ENCODE assay signal across 8 cellular contexts in the genomic region with DNA sequence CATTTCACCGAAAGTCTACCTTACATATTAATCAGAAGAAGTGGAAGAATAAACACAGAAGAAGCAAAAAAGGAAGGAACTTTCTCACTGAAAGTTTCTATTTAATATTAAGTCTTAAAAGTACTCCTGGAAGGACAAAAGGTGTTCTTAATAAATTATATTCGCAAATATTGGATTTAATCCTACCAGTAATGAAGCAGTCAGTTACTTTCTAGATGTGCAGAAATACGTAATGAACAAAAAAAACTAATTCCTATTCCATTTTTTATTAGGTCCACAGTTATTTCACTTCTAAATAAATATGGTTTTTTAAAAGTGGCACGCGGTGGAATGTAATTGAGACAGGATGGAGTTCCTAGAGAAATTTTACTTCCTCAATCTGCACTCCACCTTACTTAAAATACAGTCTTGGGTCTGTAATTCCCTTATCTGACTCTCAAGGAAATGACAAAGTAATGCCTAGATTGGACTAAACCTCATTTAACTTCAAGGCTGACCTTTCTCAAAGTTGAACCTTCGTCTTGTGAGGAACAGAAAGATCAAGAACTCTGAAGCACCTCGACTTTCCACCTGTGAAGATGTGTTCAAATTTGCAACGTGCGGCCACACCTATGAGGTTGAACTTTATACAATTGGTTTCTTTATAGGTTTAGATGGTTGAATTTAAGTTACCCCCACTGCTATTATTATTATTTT. TPM values are rescaled to one million over a fixed set of nuclear protein-coding genes. Genes with fewer than 3 reads are reported as not detected.
A peak's percentile ranks its signal among the peaks of the same experiment; 100 is the strongest.
DNase-seq lines count a peak whose midpoint lies in the region; ATAC-seq, FAIRE-seq and TF ChIP-seq lines count a peak whose summit lies in the region.

No MANE protein-coding gene starts in this region.

- H3K27ac ChIP-seq in muscle layer of duodenum (ENCODE audit: low read length) = peak overlapping the region; percentile 95

- H3K27me3 ChIP-seq in BJ (ENCODE audit: control insufficient read depth, insufficient read depth, low read length) = no peaks in the 10 kb centered on the region
- H3K27me3 ChIP-seq in Loucy (ENCODE audit: insufficient read depth, low read length, poor library complexity, severe bottlenecking) = no peaks in the 10 kb centered on the region
- no peaks in the 10 kb centered on the region for H3K27me3 ChIP-seq in bronchial epithelial cell (ENCODE audit: control insufficient read depth, insufficient read depth, low read length)
- no peaks in the 10 kb centered on the region for H3K27me3 ChIP-seq in muscle layer of duodenum (ENCODE audit: low read depth, low read length)

- H3K4me2 ChIP-seq in Loucy (ENCODE audit: low read depth, low read length, poor library complexity, severe bottlenecking) = peak overlapping the region; percentile 63

- H3K4me1 ChIP-seq in Loucy (ENCODE audit: insufficient read depth, low read length, poor library complexity, severe bottlenecking) (peaks cover 35% of the 10 kb centered on the region), muscle layer of duodenum (ENCODE audit: control insufficient read depth in 1 of 2, insufficient read depth in 2 of 2, low read length in 2 of 2) (peaks cover 26 to 35% of the 10 kb centered on the region in 2 donors)

- FAIRE-seq in bronchial epithelial cell (lab: Jason Lieb, UNC) = no peak

- intact Hi-C loops in head of caudate nucleus (cut with DNase I) = loop anchor here (5.0 to 10.0 kb wide), 2 partner anchors 63 to 156 kb away; a partner anchor contains a TSS

- no peaks in the 10 kb centered on the region for H3K9me3 ChIP-seq in Loucy (ENCODE audit: insufficient read depth, low read depth, low read length)
- H3K9me3 ChIP-seq in muscle layer of duodenum (ENCODE audit: control insufficient read depth in 1 of 2, low read length in 2 of 2) = no peaks in the 10 kb centered on the region

- H4K20me1 ChIP-seq in Loucy (ENCODE audit: insufficient read depth, low read length, poor library complexity, severe bottlenecking) = peaks cover 31% of the 10 kb centered on the region

- no peaks in the 10 kb centered on the region for H3F3A ChIP-seq in Loucy (ENCODE audit: low read depth)

- no peak for ATAC-seq in activated CD4-positive, CD25-positive, alpha-beta regulatory T cell treated with anti-CD3 and anti-CD28 coated beads, Interleukin-2, amount 50 U/mL, for 24 hours
- no peak for ATAC-seq in GM19452 (IDR thresholded peaks at IDR 0.05; ENCODE audit: unreplicated experiment)

- H2AFZ ChIP-seq in Loucy (ENCODE audit: low read length) = peak overlapping the region; percentile 56; the same call in 1 of the 2 replicates

- peak overlapping the region; percentile 73 for H3K9ac ChIP-seq in Loucy (ENCODE audit: low read depth, low read length, poor library complexity, severe bottlenecking)

- DNase-seq in BJ (ENCODE audit: low read depth) (no peak), bronchial epithelial cell (ENCODE audit: low read depth) (no peak), NCI-H748 treated with DMSO at 0.1 percent for 48 hours (lab: John Stamatoyannopoulos, UW) (no peak), head of caudate nucleus (no peak)

- TF ChIP-seq CTCF in BJ (IDR thresholded peaks at IDR 0.05; ENCODE audit: insufficient read depth, low read depth, low read length) (no peak), Loucy (conservative IDR thresholded peaks at IDR 0.05; ENCODE audit: low read length) (no peak), bronchial epithelial cell (IDR thresholded peaks at IDR 0.05; ENCODE audit: insufficient read depth, low read length, severe bottlenecking) (no peak)

- no peaks in the 10 kb centered on the region for H3K9me2 ChIP-seq in Loucy (replicated peaks; ENCODE audit: low read depth, low read length)

- no peaks in the 10 kb centered on the region for H3K36me3 ChIP-seq in BJ (ENCODE audit: control insufficient read depth, insufficient read depth, low read length)
- H3K36me3 ChIP-seq in Loucy (ENCODE audit: insufficient read depth, low read length) = no peaks in the 10 kb centered on the region
- no peaks in the 10 kb centered on the region for H3K36me3 ChIP-seq in bronchial epithelial cell (ENCODE audit: control insufficient read depth, insufficient read depth, low read length)
- H3K36me3 ChIP-seq in muscle layer of duodenum (ENCODE audit: control insufficient read depth in 1 of 2, insufficient read depth in 2 of 2, low read length in 2 of 2) = peaks cover 0 to 16% of the 10 kb centered on the region in 2 donors

- H3K4me3 ChIP-seq in BJ (ENCODE audit: low read depth, low read length) = peak overlapping the region; percentile 53
- peak overlapping the region; percentile 74 for H3K4me3 ChIP-seq in Loucy (ENCODE audit: low read length, poor library complexity, severe bottlenecking)
- H3K4me3 ChIP-seq in bronchial epithelial cell (ENCODE audit: low read depth, low read length) = peak overlapping the region; percentile 63
- H3K4me3 ChIP-seq in muscle layer of duodenum (ENCODE audit: low read depth in 1 of 2, low read length in 2 of 2) = peak overlapping the region; percentile 90 to 91

- peaks cover 37% of the 10 kb centered on the region for H3K79me2 ChIP-seq in Loucy (ENCODE audit: insufficient read depth, low read length)

- POLR2A ChIA-PET in BJ (lab: Charles Lee) = no interaction called here

- CTCF ChIA-PET in BJ (lab: Yijun Ruan, JAX) = interaction anchor here (0.6 to 7.5 kb wide), 4 partner anchors 17 to 1398 kb away, joined by 3 to 68 read pairs (median 21); no protein-coding TSS in a partner anchor

RNA-seq across cellular contexts. Expression of a gene that starts 1.1 kb away (rescaled TPM):
- polyA plus RNA-seq in BJ (2011; rRNA removed) = 134 and 146 TPM in 2 replicates
- polyA minus RNA-seq in BJ (2011; rRNA and poly(A)+ RNA removed) = 104 and 127 TPM in 2 replicates
- total RNA-seq in bronchial epithelial cell = 3.2 and 4.2 TPM in 2 replicates
